In the genomic region with DNA sequence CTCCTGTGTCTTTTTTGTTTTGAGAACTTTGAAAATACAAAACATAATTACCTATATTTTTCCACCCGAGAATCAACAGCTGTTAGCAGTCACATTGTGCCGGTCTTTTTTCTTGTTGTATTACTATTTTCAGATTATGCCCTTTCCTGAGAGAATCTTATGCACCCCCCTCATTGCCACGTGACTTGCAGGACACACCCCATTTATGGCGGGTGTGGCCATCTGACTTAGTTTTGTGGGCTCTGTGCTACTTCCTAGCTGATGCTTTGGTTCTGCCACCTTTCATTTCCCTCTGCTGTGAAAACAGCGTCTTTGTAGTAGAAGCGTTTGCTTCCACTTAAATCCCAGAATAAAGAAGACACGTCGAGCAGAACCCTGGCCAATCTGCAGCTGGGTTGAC, we compare ENCODE assay signal across 15 cellular contexts.
A peak's percentile ranks its signal among the peaks of the same experiment; 100 is the strongest.
DNase-seq lines count a peak whose midpoint lies in the region; ATAC-seq, FAIRE-seq and TF ChIP-seq lines count a peak whose summit lies in the region.
"Had no signal": no experiment of that assay in that cellular context is flagged by ENCODE, and none has a peak within 500 bp of the region (broad histone marks: within the 10 kb centered on the region; RNA-seq: fewer than 3 reads in every experiment).

No MANE protein-coding gene starts in this region.

- TF ChIP-seq CTCF in K562 (IDR thresholded peaks at IDR 0.05 in 2 of 3, conservative IDR thresholded peaks at IDR 0.05 in 1 of 3; ENCODE audit: insufficient read depth in 2 of 3, low read depth in 1 of 3, low read length in 3 of 3) (no peak), neural crest cell (conservative IDR thresholded peaks at IDR 0.05) (no peak)

- H3K79me2 ChIP-seq in K562 (ENCODE audit: control insufficient read depth, insufficient read depth, low read length), result no peaks in the 10 kb centered on the region

- no peak for TF ChIP-seq POLR2A in K562 (conservative IDR thresholded peaks at IDR 0.05)

- DNase-seq in LoVo (ENCODE audit: low spot score) (peak; percentile 14), NOMO-1 (lab: John Stamatoyannopoulos, UW; ENCODE audit: unreplicated experiment in 2 of 2) (peak; percentile 39 to 45), K562 (ENCODE audit: extremely low read depth in 1 of 4, low spot score in 3 of 4) (peak; percentile 9 to 57 (median 52)), neural crest cell (ENCODE audit: low read depth, low spot score) (no peak), occipital lobe (lab: John Stamatoyannopoulos, UW) (no peak)
- DNase-seq in T-helper 2 cell treated with Interferon-gamma antibody and Interleukin-4, amounts not matched to agents 5 μg/mL and 100 μg/mL, for 36 hours (ENCODE audit: low spot score), result no peak
- DNase-seq in stimulated activated naive CD4-positive, alpha-beta T cell treated with Interleukin-2 at 50 U/mL for 16 hours (lab: John Stamatoyannopoulos, UW), result no peak
- DNase-seq: COR-L47, DMS153, NCI-H1092 treated with DMSO at 0.1 percent for 48 hours, NCI-H187, NCI-H446, NCI-H774 had no signal

- H3K27me3 Mint-ChIP-seq in neural crest cell (ENCODE audit: low read depth), result no peaks in the 10 kb centered on the region
- peaks cover 11% of the 10 kb centered on the region for H3K27me3 Mint-ChIP-seq in T-helper 2 cell treated with Interferon-gamma antibody and Interleukin-4, amounts not matched to agents 5 μg/mL and 100 μg/mL, for 36 hours (ENCODE audit: low read depth)

- no peak for TF ChIP-seq RAD21 in K562 (CRISPR knock-in tag; conservative IDR thresholded peaks at IDR 0.05 in 1 of 2, IDR thresholded peaks at IDR 0.05 in 1 of 2)

- H3K9ac ChIP-seq in K562 (ENCODE audit: insufficient read depth in 1 of 2, low read depth in 2 of 2, low read length in 2 of 2), result no peak overlapping the region

- peaks cover 4 to 6% of the 10 kb centered on the region in 2 experiments; a peak in 3 of 5 replicates for H3K27me3 ChIP-seq in K562 (ENCODE audit: control insufficient read depth in 2 of 2, insufficient read depth in 2 of 2, low read length in 2 of 2)

- WGBS in K562 (ENCODE audit: insufficient coverage, low coverage, missing lambda C conversion rate), result under 1% methylated on average over 8 of the region's 8 CpGs

- H3K9me3 Mint-ChIP-seq in neural crest cell, result peaks cover 2% of the 10 kb centered on the region
- no peaks in the 10 kb centered on the region for H3K9me3 Mint-ChIP-seq in T-helper 2 cell treated with Interferon-gamma antibody and Interleukin-4, amounts not matched to agents 5 μg/mL and 100 μg/mL, for 36 hours

- no peak overlapping the region for H3K4me2 ChIP-seq in K562 (ENCODE audit: insufficient read depth, low read length)

- H3K9me1 ChIP-seq in K562 (ENCODE audit: control insufficient read depth, insufficient read depth, low read length), result no peaks in the 10 kb centered on the region

- no peaks in the 10 kb centered on the region for H3K36me3 Mint-ChIP-seq in neural crest cell (ENCODE audit: low read depth)
- no peaks in the 10 kb centered on the region for H3K36me3 Mint-ChIP-seq in T-helper 2 cell treated with Interferon-gamma antibody and Interleukin-4, amounts not matched to agents 5 μg/mL and 100 μg/mL, for 36 hours (ENCODE audit: low read depth)
- H3K36me3 Mint-ChIP-seq: CD14-positive monocyte had no signal

- H3K4me3 Mint-ChIP-seq in neural crest cell, result no peak overlapping the region
- no peak overlapping the region for H3K4me3 Mint-ChIP-seq in T-helper 2 cell treated with Interferon-gamma antibody and Interleukin-4, amounts not matched to agents 5 μg/mL and 100 μg/mL, for 36 hours
- H3K4me3 Mint-ChIP-seq: CD14-positive monocyte had no signal

- H3K9me3 ChIP-seq in K562 (replicated peaks; ENCODE audit: control insufficient read depth, insufficient read depth, low read depth, low read length), result no peaks in the 10 kb centered on the region

- in situ Hi-C loops in K562 (cut with MboI), result no loop called here

- H2AFZ ChIP-seq in K562 (ENCODE audit: low read depth, low read length), result no peak overlapping the region

- intact Hi-C loops in K562 (cut with micrococcal nuclease), result loop anchor here (10.0 kb wide), 1 partner anchor 115 kb away; no protein-coding TSS in a partner anchor

- H3K36me3 ChIP-seq in K562 (ENCODE audit: control insufficient read depth, insufficient read depth, low read length), result no peaks in the 10 kb centered on the region

- TF ChIP-seq EP300 in K562 (IDR thresholded peaks at IDR 0.05; ENCODE audit: low read length), result no peak

- H3K27ac Mint-ChIP-seq in neural crest cell (ENCODE audit: unreplicated experiment), result peak overlapping the region; percentile 70
- H3K27ac Mint-ChIP-seq in T-helper 2 cell treated with Interferon-gamma antibody and Interleukin-4, amounts not matched to agents 5 μg/mL and 100 μg/mL, for 36 hours, result no peak overlapping the region
- H3K27ac Mint-ChIP-seq: CD14-positive monocyte had no signal

- no peak overlapping the region for H3K27ac ChIP-seq in K562 (ENCODE audit: extremely low read depth, low read depth, low read length)

- CTCF ChIA-PET in K562 (lab: Yijun Ruan, JAX; ENCODE audit: low intra/inter-chr PET ratio), result no interaction called here

- no TSS peak for BruUV-seq in K562 (replicated peaks; lab: Mats Ljungman, UMichigan)

- peak; percentile 83 for ATAC-seq in K562

- H3K4me1 Mint-ChIP-seq in neural crest cell, result peaks cover 29% of the 10 kb centered on the region
- no peaks in the 10 kb centered on the region for H3K4me1 Mint-ChIP-seq in T-helper 2 cell treated with Interferon-gamma antibody and Interleukin-4, amounts not matched to agents 5 μg/mL and 100 μg/mL, for 36 hours (ENCODE audit: low read depth)

- H4K20me1 ChIP-seq in K562 (replicated peaks; ENCODE audit: control insufficient read depth, insufficient read depth, low read length), result no peaks in the 10 kb centered on the region

- no peaks in the 10 kb centered on the region for H3K4me1 ChIP-seq in K562 (replicated peaks in 1 of 2; ENCODE audit: control insufficient read depth in 2 of 2, insufficient read depth in 2 of 2, low read length in 2 of 2)

- no peak overlapping the region for H3K4me3 ChIP-seq in K562

- POLR2A ChIA-PET in K562 (lab: Yijun Ruan, JAX), result no interaction called here

- FAIRE-seq in K562 (lab: Jason Lieb, UNC), result peak; percentile 70
- FAIRE-seq: H54 had no signal

TF ChIP-seq in K562, 482 proteins besides CTCF, POLR2A, EP300 and RAD21 (continues in another document):
- TF ChIP-seq, protein P1, sequence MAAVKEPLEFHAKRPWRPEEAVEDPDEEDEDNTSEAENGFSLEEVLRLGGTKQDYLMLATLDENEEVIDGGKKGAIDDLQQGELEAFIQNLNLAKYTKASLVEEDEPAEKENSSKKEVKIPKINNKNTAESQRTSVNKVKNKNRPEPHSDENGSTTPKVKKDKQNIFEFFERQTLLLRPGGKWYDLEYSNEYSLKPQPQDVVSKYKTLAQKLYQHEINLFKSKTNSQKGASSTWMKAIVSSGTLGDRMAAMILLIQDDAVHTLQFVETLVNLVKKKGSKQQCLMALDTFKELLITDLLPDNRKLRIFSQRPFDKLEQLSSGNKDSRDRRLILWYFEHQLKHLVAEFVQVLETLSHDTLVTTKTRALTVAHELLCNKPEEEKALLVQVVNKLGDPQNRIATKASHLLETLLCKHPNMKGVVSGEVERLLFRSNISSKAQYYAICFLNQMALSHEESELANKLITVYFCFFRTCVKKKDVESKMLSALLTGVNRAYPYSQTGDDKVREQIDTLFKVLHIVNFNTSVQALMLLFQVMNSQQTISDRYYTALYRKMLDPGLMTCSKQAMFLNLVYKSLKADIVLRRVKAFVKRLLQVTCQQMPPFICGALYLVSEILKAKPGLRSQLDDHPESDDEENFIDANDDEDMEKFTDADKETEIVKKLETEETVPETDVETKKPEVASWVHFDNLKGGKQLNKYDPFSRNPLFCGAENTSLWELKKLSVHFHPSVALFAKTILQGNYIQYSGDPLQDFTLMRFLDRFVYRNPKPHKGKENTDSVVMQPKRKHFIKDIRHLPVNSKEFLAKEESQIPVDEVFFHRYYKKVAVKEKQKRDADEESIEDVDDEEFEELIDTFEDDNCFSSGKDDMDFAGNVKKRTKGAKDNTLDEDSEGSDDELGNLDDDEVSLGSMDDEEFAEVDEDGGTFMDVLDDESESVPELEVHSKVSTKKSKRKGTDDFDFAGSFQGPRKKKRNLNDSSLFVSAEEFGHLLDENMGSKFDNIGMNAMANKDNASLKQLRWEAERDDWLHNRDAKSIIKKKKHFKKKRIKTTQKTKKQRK (IDR thresholded peaks at IDR 0.05; ENCODE audit: borderline replicate concordance, low read depth, low read length), result no peak
- no peak for TF ChIP-seq TCF7L2 (IDR thresholded peaks at IDR 0.05; ENCODE audit: low read depth, low read length)
- no peak for TF ChIP-seq BRD9 (IDR thresholded peaks at IDR 0.05; ENCODE audit: low read depth, partially characterized antibody)
- no peak for TF ChIP-seq FOXM1 (IDR thresholded peaks at IDR 0.05; ENCODE audit: low read depth)
- TF ChIP-seq FOXM1 (CRISPR knock-in tag; IDR thresholded peaks at IDR 0.05; ENCODE audit: low read depth), result no peak
- TF ChIP-seq WHSC1 (IDR thresholded peaks at IDR 0.05; ENCODE audit: low read length), result no peak
- no peak for TF ChIP-seq XRCC5 (IDR thresholded peaks at IDR 0.05; ENCODE audit: low read depth, low read length)
- TF ChIP-seq, protein P2, sequence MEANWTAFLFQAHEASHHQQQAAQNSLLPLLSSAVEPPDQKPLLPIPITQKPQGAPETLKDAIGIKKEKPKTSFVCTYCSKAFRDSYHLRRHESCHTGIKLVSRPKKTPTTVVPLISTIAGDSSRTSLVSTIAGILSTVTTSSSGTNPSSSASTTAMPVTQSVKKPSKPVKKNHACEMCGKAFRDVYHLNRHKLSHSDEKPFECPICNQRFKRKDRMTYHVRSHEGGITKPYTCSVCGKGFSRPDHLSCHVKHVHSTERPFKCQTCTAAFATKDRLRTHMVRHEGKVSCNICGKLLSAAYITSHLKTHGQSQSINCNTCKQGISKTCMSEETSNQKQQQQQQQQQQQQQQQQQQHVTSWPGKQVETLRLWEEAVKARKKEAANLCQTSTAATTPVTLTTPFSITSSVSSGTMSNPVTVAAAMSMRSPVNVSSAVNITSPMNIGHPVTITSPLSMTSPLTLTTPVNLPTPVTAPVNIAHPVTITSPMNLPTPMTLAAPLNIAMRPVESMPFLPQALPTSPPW (CRISPR knock-in tag; IDR thresholded peaks at IDR 0.05), result peak; percentile 28; the same call in 1 of the 2 replicates
- TF ChIP-seq, protein P3, sequence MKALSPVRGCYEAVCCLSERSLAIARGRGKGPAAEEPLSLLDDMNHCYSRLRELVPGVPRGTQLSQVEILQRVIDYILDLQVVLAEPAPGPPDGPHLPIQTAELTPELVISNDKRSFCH (CRISPR knock-in tag; IDR thresholded peaks at IDR 0.05), result no peak
- TF ChIP-seq, protein P3 (tag; IDR thresholded peaks at IDR 0.05), result no peak

Comparison
In these comparisons a context has a peak if more than half of its experiments do, and no peak if none do; other contexts are left out.
1. DNase-seq: peak in LoVo (single experiment), NOMO-1 (2 of 2) and K562 (4 of 4); none in neural crest cell (single experiment), T-helper 2 cell treated with Interferon-gamma antibody and Interleukin-4, amounts not matched to agents 5 μg/mL and 100 μg/mL, for 36 hours (single experiment), stimulated activated naive CD4-positive, alpha-beta T cell treated with Interleukin-2 at 50 U/mL for 16 hours (single experiment) and occipital lobe (single experiment).